In the genomic region with DNA sequence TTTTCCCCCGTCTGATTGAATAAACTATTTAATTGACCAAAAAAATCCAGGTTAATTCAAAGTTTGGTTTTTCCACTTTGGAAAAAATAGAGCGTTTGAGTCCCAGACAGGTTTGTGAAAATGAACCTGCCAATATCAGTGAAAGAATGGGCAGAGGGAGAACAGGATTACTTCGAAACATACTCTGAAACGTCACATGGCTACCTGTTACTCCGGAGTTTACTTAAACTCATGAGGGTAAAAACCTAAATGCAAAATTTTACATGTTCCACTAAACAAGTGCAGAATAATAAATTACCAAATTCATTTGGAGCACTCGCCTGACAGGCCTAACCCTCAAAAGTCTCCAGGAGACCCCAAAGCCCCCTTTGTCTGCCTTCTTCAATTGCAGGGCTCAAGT, we compare ENCODE assay signal across 15 cellular contexts.
"Had no signal": no experiment of that assay in that cellular context is flagged by ENCODE, and none has a peak within 500 bp of the region (broad histone marks: within the 10 kb centered on the region; RNA-seq: fewer than 3 reads in every experiment).

No MANE protein-coding gene starts in this region.

- H3K4me3 Mint-ChIP-seq: activated B cell treated with CpG ODN at 0.5 μM for 24 hours; activated CD4-positive, alpha-beta T cell treated with anti-CD3 and anti-CD28 coated beads, Interleukin-2, amount 10 ng/mL, durations not matched to agents 7 days and 5 days; activated naive CD4-positive, alpha-beta T cell treated with anti-CD3 and anti-CD28 coated beads, Interleukin-2, amount 10 ng/mL, durations not matched to agents 7 days and 5 days; activated T-helper 17 cell treated with anti-CD3 and anti-CD28 coated beads, Interleukin-2, amount 50 U/mL, for 72 hours; T-helper 17 cell had no signal

- H3K4me3 ChIP-seq: testis, uterus had no signal

- H3K9me3 ChIP-seq: testis, uterus had no signal

- H3K27ac ChIP-seq: parathyroid adenoma, testis, uterus had no signal

- H3K36me3 ChIP-seq: uterus had no signal

- H3K36me3 Mint-ChIP-seq: activated naive CD4-positive, alpha-beta T cell treated with anti-CD3 and anti-CD28 coated beads, Interleukin-2, amount 10 ng/mL, durations not matched to agents 7 days and 5 days; brain had no signal

- ATAC-seq: activated T-helper 17 cell treated with anti-CD3 and anti-CD28 coated beads, Interleukin-2, amount 50 U/mL, for 72 hours; esophagus mucosa; stimulated activated naive CD8-positive, alpha-beta T cell treated with anti-CD3 and anti-CD28 coated beads, Interleukin-15, Interleukin-2, amounts not matched to agents 100 U/mL and 50 U/mL, for 24 hours; T-helper 17 cell had no signal

- DNase-seq: activated B cell treated with CpG ODN at 0.5 μM for 24 hours; activated CD4-positive, alpha-beta T cell treated with anti-CD3 and anti-CD28 coated beads, Interleukin-2, amount 10 ng/mL, durations not matched to agents 7 days and 5 days; activated naive CD4-positive, alpha-beta T cell treated with anti-CD3 and anti-CD28 coated beads, Interleukin-2, amount 10 ng/mL, durations not matched to agents 7 days and 5 days; activated T-cell treated with anti-CD3 and anti-CD28 coated beads for 4 hours; amniotic stem cell; stimulated activated CD4-positive, alpha-beta T cell treated with anti-CD3 and anti-CD28 coated beads, Interleukin-4, amount 100 ng/mL, for 1 hour; stimulated activated CD8-positive, alpha-beta memory T cell treated with anti-CD3 and anti-CD28 coated beads, Interleukin-4, amount 100 ng/mL, for 48 hours; stimulated activated naive CD8-positive, alpha-beta T cell treated with anti-CD3 and anti-CD28 coated beads, Interleukin-15, Interleukin-2, amounts not matched to agents 100 U/mL and 50 U/mL, for 24 hours; T-helper 17 cell; testis; uterus had no signal

- H3K4me1 ChIP-seq: parathyroid adenoma, uterus had no signal

- H3K27ac Mint-ChIP-seq: activated B cell treated with CpG ODN at 0.5 μM for 24 hours; activated CD4-positive, alpha-beta T cell treated with anti-CD3 and anti-CD28 coated beads, Interleukin-2, amount 10 ng/mL, durations not matched to agents 7 days and 5 days; activated naive CD4-positive, alpha-beta T cell treated with anti-CD3 and anti-CD28 coated beads, Interleukin-2, amount 10 ng/mL, durations not matched to agents 7 days and 5 days; activated T-helper 17 cell treated with anti-CD3 and anti-CD28 coated beads, Interleukin-2, amount 50 U/mL, for 72 hours had no signal

- H3K4me1 Mint-ChIP-seq: activated CD4-positive, alpha-beta T cell treated with anti-CD3 and anti-CD28 coated beads, Interleukin-2, amount 10 ng/mL, durations not matched to agents 7 days and 5 days; activated naive CD4-positive, alpha-beta T cell treated with anti-CD3 and anti-CD28 coated beads, Interleukin-2, amount 10 ng/mL, durations not matched to agents 7 days and 5 days had no signal

- H2AFZ ChIP-seq: parathyroid adenoma had no signal

- H3K9ac ChIP-seq: parathyroid adenoma had no signal

- H3K9me3 Mint-ChIP-seq: activated B cell treated with CpG ODN at 0.5 μM for 24 hours; activated CD4-positive, alpha-beta T cell treated with anti-CD3 and anti-CD28 coated beads, Interleukin-2, amount 10 ng/mL, durations not matched to agents 7 days and 5 days; activated naive CD4-positive, alpha-beta T cell treated with anti-CD3 and anti-CD28 coated beads, Interleukin-2, amount 10 ng/mL, durations not matched to agents 7 days and 5 days; activated T-helper 17 cell treated with anti-CD3 and anti-CD28 coated beads, Interleukin-2, amount 50 U/mL, for 72 hours; brain had no signal

- H3K79me2 ChIP-seq: parathyroid adenoma had no signal

- H3K27me3 ChIP-seq: testis, uterus had no signal
